ENCODE assay signal across 21 cellular contexts in the genomic region with DNA sequence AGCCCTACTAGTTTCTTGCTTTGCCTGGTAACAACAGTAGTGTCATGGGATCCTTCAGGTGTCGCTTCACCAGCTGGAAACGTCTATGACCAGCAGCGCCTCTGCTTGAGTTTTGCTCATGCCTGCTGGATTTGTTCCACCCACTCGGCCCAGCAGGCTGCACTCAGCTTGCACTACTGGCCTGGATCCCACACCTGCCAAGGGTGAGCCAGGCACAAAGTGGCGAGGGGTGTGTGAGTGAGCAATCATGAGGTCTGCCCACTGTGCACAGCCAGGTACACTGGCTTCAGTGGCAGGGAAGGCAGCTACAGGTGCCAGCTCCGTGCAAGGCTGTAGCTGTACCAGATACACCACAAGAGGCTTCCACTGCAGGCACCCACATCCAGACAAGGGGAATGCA.
DNase-seq lines count a peak whose midpoint lies in the region; ATAC-seq, FAIRE-seq and TF ChIP-seq lines count a peak whose summit lies in the region.
"Had no signal": no experiment of that assay in that cellular context is flagged by ENCODE, and none has a peak within 500 bp of the region (broad histone marks: within the 10 kb centered on the region; RNA-seq: fewer than 3 reads in every experiment).

No MANE protein-coding gene starts in this region.

- H3K4me1 ChIP-seq in right atrium auricular region, result peaks cover 0 to 22% of the 10 kb centered on the region in 2 donors
- peaks cover 0 to 7% (median 0%) of the 10 kb centered on the region in 6 donors for H3K4me1 ChIP-seq in spleen
- H3K4me1 ChIP-seq: Caco-2 had no signal

- DNase-seq in Right ventricle myocardium inferior (ENCODE audit: missing footprints) (peak; percentile 62), cardiac septum (ENCODE audit: low spot score) (no peak), left ventricle myocardium superior (no peak), right atrium auricular region (ENCODE audit: low spot score) (no peak), HTR-8/SVneo (ENCODE audit: insufficient read length, low spot score) (no peak), spleen (peak; percentile 62)
- DNase-seq: AML-193; Caco-2; Calu3; CD4-positive, alpha-beta T cell; CD8-positive, alpha-beta T cell; DMS79 treated with DMSO at 0.1 percent for 48 hours; GF-D8 had no signal

- H3K27ac ChIP-seq in right atrium auricular region (no peak overlapping the region), spleen (no peak overlapping the region)
- H3K27ac ChIP-seq: 22Rv1; A549; BLaER1 treated with 17β-estradiol and CSF1 and Interleukin-3, amounts not matched to agents 10 nM and 100 nM; C4-2B had no signal

- H3K4me3 ChIP-seq in right atrium auricular region (no peak overlapping the region), spleen (no peak overlapping the region)
- H3K4me3 ChIP-seq: A549; BLaER1 treated with 17β-estradiol and CSF1 and Interleukin-3, amounts not matched to agents 10 nM and 100 nM had no signal

- H3K9me3 ChIP-seq in right atrium auricular region (no peaks in the 10 kb centered on the region), spleen (peaks cover 0 to 28% (median 25%) of the 10 kb centered on the region in 8 donors)
- H3K9me3 ChIP-seq: A549, Caco-2 had no signal

- peak; percentile 28 for FAIRE-seq in HTR-8/SVneo (lab: Jason Lieb, UNC)
- FAIRE-seq: A549, D721Med, G401.6, GM12891 had no signal

- no peak for TF ChIP-seq CTCF in right atrium auricular region (IDR thresholded peaks at IDR 0.05)
- no peak for TF ChIP-seq CTCF in spleen (IDR thresholded peaks at IDR 0.05 in 8 of 11, conservative IDR thresholded peaks at IDR 0.05 in 3 of 11)

- intact Hi-C loops in Right ventricle myocardium inferior (cut with DNase I), result no loop called here
- intact Hi-C loops in cardiac septum (cut with DNase I), result no loop called here
- intact Hi-C loops in left ventricle myocardium superior (cut with micrococcal nuclease), result no loop called here
- intact Hi-C loops in spleen (cut with DNase I; ENCODE audit: low total_unique reads), result no loop called here

- WGBS in spleen, 5 donors, result 81 to 99% (median 95%) methylated on average over 5 to 6 of the region's 6 CpGs

- H3K27me3 ChIP-seq in right atrium auricular region (no peaks in the 10 kb centered on the region), spleen (replicated peaks in 1 of 7) (no peaks in the 10 kb centered on the region)
- H3K27me3 ChIP-seq: BLaER1 treated with 17β-estradiol and CSF1 and Interleukin-3, amounts not matched to agents 10 nM and 100 nM had no signal

- no peak for TF ChIP-seq POLR2A in spleen (IDR thresholded peaks at IDR 0.05)

- no peak for ATAC-seq in Right ventricle myocardium inferior
- ATAC-seq in left ventricle myocardium superior, result peak; percentile 50
- no peak for ATAC-seq in GM21360 (IDR thresholded peaks at IDR 0.05; ENCODE audit: unreplicated experiment)
- ATAC-seq: A549; CD8-positive, alpha-beta T cell had no signal

- H3K36me3 ChIP-seq in right atrium auricular region (no peaks in the 10 kb centered on the region), spleen (peaks cover 0 to 17% (median 0%) of the 10 kb centered on the region in 6 donors)

Comparison
In these comparisons a context has a peak if more than half of its experiments do, and no peak if none do; other contexts are left out.
1. DNase-seq: peak in Right ventricle myocardium inferior (single experiment) and spleen (single experiment); none in cardiac septum (single experiment), left ventricle myocardium superior (single experiment), right atrium auricular region (single experiment) and HTR-8/SVneo (single experiment).